Comparison of ENCODE assay signal across 8 cellular contexts in the genomic region with DNA sequence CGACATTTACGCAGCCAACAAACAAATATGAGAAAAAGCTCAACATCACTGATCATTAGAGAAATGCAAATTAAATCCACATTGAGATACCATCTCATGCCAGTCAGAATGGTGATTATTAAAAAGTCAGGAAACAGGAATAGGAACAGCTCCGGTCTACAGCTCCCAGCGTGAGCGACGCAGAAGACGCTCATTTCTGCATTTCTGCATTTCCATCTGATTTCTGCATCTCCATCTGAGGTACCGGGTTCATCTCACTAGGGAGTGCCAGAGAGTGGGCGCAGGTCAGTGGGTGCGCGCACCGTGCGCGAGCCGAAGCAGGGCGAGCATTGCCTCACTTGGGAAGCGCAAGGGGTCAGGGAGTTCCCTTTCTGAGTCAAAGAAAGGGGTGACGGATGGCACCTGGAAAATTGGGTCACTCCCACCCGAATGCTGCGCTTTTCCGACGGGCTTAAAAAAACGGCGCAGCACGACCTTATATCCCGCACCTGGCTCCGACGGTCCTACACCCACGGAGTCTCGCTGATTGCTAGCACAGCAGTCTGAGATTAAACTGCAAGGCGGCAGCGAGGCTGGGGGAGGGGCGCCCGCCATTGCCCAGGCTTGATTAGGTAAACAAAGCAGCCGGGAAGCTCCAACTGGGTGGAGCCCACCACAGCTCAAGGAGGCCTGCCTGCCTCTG. TPM values are rescaled to one million over a fixed set of nuclear protein-coding genes. Genes with fewer than 3 reads are reported as not detected.
DNase-seq lines count a peak whose midpoint lies in the region; ATAC-seq, FAIRE-seq and TF ChIP-seq lines count a peak whose summit lies in the region.
"Not testable (repeated sequence)": the region's sequence is repeated elsewhere in the genome, so short reads cannot be mapped to it uniquely, and the experiment has no call there.

No MANE protein-coding gene starts in this region.

- not testable (repeated sequence) for H2BK12ac ChIP-seq in trophoblast cell (ENCODE audit: low read length)

- peak overlapping the region; percentile 62 for H4K91ac ChIP-seq in trophoblast cell (ENCODE audit: low read depth, low read length)

- not testable (repeated sequence) for TF ChIP-seq CTCF in A549 (IDR thresholded peaks at IDR 0.05); chondrocyte (IDR thresholded peaks at IDR 0.05)

- H3K14ac ChIP-seq in trophoblast cell (ENCODE audit: low read length) = not testable (repeated sequence)

- POLR2A ChIA-PET in A549 (lab: Yijun Ruan, JAX) = not testable (repeated sequence)

- H3K4me3 ChIP-seq in A549 (peak overlapping the region; percentile 31; the same call in 1 of the 3 replicates), iPS-18c (ENCODE audit: insufficient read depth, low read depth, low read length) (peak overlapping the region; percentile 56), trophoblast cell (ENCODE audit: low read depth, low read length) (peak overlapping the region; percentile 73)

- H3K4me2 ChIP-seq in A549 = peak overlapping the region; percentile 68
- H3K4me2 ChIP-seq in trophoblast cell (ENCODE audit: low read length) = peak overlapping the region; percentile 78

- H3K4me1 ChIP-seq in A549; trophoblast cell (ENCODE audit: control insufficient read depth in 1 of 2, insufficient read depth in 2 of 2, low read length in 2 of 2): not testable (repeated sequence)

- H4K8ac ChIP-seq in trophoblast cell (ENCODE audit: low read depth, low read length) = peak overlapping the region; percentile 73

- H3K9me3 ChIP-seq in A549; iPS-18c (ENCODE audit: control insufficient read depth, insufficient read depth, low read length); trophoblast cell (ENCODE audit: insufficient read depth, low read depth, low read length): not testable (repeated sequence)

- H3K27ac Mint-ChIP-seq in activated T-helper 1 cell treated with anti-CD3 and anti-CD28 coated beads, Interleukin-12 subunit alpha, Interleukin-12 subunit beta, Interleukin-2, Interleukin-4 antibody, amounts not matched to agents 30 ng/mL and 10 ng/mL and 1 ng/mL, durations not matched to agents 14 hours and 24 hours and 36 hours; chondrocyte (ENCODE audit: unreplicated experiment): not testable (repeated sequence)

- H3K27ac ChIP-seq in A549; trophoblast cell (ENCODE audit: low read depth, low read length): not testable (repeated sequence)

- not testable (repeated sequence) for H3K36me3 Mint-ChIP-seq in activated T-helper 1 cell treated with anti-CD3 and anti-CD28 coated beads, Interleukin-12 subunit alpha, Interleukin-12 subunit beta, Interleukin-2, Interleukin-4 antibody, amounts not matched to agents 30 ng/mL and 10 ng/mL and 1 ng/mL, durations not matched to agents 14 hours and 24 hours and 36 hours (ENCODE audit: low read depth); chondrocyte (ENCODE audit: low read depth)

- not testable (repeated sequence) for H3K79me1 ChIP-seq in trophoblast cell (ENCODE audit: low read length)

- not testable (repeated sequence) for H3K27me3 ChIP-seq in trophoblast cell (ENCODE audit: insufficient read depth, low read length)

- not testable (repeated sequence) for H3K4ac ChIP-seq in trophoblast cell (ENCODE audit: low read depth, low read length)

- H3K4me1 Mint-ChIP-seq in activated T-helper 1 cell treated with anti-CD3 and anti-CD28 coated beads, Interleukin-12 subunit alpha, Interleukin-12 subunit beta, Interleukin-2, Interleukin-4 antibody, amounts not matched to agents 30 ng/mL and 10 ng/mL and 1 ng/mL, durations not matched to agents 14 hours and 24 hours and 36 hours (ENCODE audit: low read depth); chondrocyte (ENCODE audit: low read depth): not testable (repeated sequence)

- CTCF ChIA-PET in A549 (lab: Yijun Ruan, JAX) = interaction anchor here (3.4 kb wide), 1 partner anchor 10 kb away, joined by 17 read pairs; a partner anchor contains a TSS

- H3K4me3 Mint-ChIP-seq in activated T-helper 1 cell treated with anti-CD3 and anti-CD28 coated beads, Interleukin-12 subunit alpha, Interleukin-12 subunit beta, Interleukin-2, Interleukin-4 antibody, amounts not matched to agents 30 ng/mL and 10 ng/mL and 1 ng/mL, durations not matched to agents 14 hours and 24 hours and 36 hours = peak overlapping the region; percentile 80
- H3K4me3 Mint-ChIP-seq in chondrocyte (ENCODE audit: unreplicated experiment) = peak overlapping the region; percentile 69

- H3K36me3 ChIP-seq in trophoblast cell (ENCODE audit: control insufficient read depth in 1 of 2, insufficient read depth in 2 of 2, low read length in 2 of 2) = not testable (repeated sequence)

- not testable (repeated sequence) for H2AK5ac ChIP-seq in trophoblast cell (ENCODE audit: low read length)

- 54% methylated on average over 20 of the region's 35 CpGs for WGBS in A549 (ENCODE audit: missing lambda C conversion rate)
- WGBS in trophoblast cell (ENCODE audit: extremely low coverage, insufficient coverage, insufficient read length) = no CpG with 5 or more reads among the region's 35 CpGs

- not testable (repeated sequence) for TF ChIP-seq POLR2A in A549 (IDR thresholded peaks at IDR 0.05; ENCODE audit: low read length)

- ATAC-seq in A549 (peak in 1 of 2 experiments; percentile 69; a peak in 3 of 6 replicates), GM21723 (IDR thresholded peaks at IDR 0.05; ENCODE audit: unreplicated experiment) (peak; percentile 78)

- DNase-seq in A549 (ENCODE audit: low read depth in 1 of 2, low spot score in 1 of 2); activated T-helper 1 cell treated with anti-CD3 and anti-CD28 coated beads, Interleukin-12 subunit alpha, Interleukin-12 subunit beta, Interleukin-2, Interleukin-4 antibody, amounts not matched to agents 30 ng/mL and 10 ng/mL and 1 ng/mL, durations not matched to agents 14 hours and 24 hours and 36 hours (ENCODE audit: low spot score); chondrocyte (ENCODE audit: low spot score); trophoblast cell: not testable (repeated sequence)
- peak in 2 of 3 experiments; percentile 62 to 71 for DNase-seq in NCI-H1417 (lab: John Stamatoyannopoulos, UW)
- DNase-seq in SIG-M5 treated with dmso at 0.1 percent for 504 hours (lab: John Stamatoyannopoulos, UW; ENCODE audit: unreplicated experiment) = peak; percentile 15

- not testable (repeated sequence) for H4K12ac ChIP-seq in trophoblast cell (ENCODE audit: low read depth, low read length)

- H3K27me3 Mint-ChIP-seq in activated T-helper 1 cell treated with anti-CD3 and anti-CD28 coated beads, Interleukin-12 subunit alpha, Interleukin-12 subunit beta, Interleukin-2, Interleukin-4 antibody, amounts not matched to agents 30 ng/mL and 10 ng/mL and 1 ng/mL, durations not matched to agents 14 hours and 24 hours and 36 hours (ENCODE audit: insufficient read depth) = peaks cover 13% of the 10 kb centered on the region
- peaks cover 30% of the 10 kb centered on the region for H3K27me3 Mint-ChIP-seq in chondrocyte (ENCODE audit: low read depth)

- FAIRE-seq in A549 (lab: Jason Lieb, UNC) = not testable (repeated sequence)

- H2BK5ac ChIP-seq in trophoblast cell (ENCODE audit: low read depth, low read length, poor library complexity) = not testable (repeated sequence)

- not testable (repeated sequence) for TF ChIP-seq EP300 in A549 (IDR thresholded peaks at IDR 0.05)

- not testable (repeated sequence) for H3K23ac ChIP-seq in trophoblast cell (ENCODE audit: low read length)

- not testable (repeated sequence) for H3K9ac ChIP-seq in trophoblast cell (ENCODE audit: low read length)

- intact Hi-C loops in activated T-helper 1 cell treated with anti-CD3 and anti-CD28 coated beads, Interleukin-12 subunit alpha, Interleukin-12 subunit beta, Interleukin-2, Interleukin-4 antibody, amounts not matched to agents 30 ng/mL and 10 ng/mL and 1 ng/mL, durations not matched to agents 14 hours and 24 hours and 36 hours (cut with micrococcal nuclease) = loop anchor here (1.0 kb wide), 1 partner anchor 11 kb away; a partner anchor contains a TSS

- TF ChIP-seq RAD21 in A549 (conservative IDR thresholded peaks at IDR 0.05 in 1 of 2, IDR thresholded peaks at IDR 0.05 in 1 of 2) = not testable (repeated sequence)

- not testable (repeated sequence) for H3K18ac ChIP-seq in trophoblast cell (ENCODE audit: low read length)

- not testable (repeated sequence) for H2AFZ ChIP-seq in trophoblast cell (ENCODE audit: insufficient read depth, low read length, poor library complexity)

- peak overlapping the region; percentile 60 for H2BK120ac ChIP-seq in trophoblast cell (ENCODE audit: insufficient read depth, low read length, poor library complexity)

- not testable (repeated sequence) for H3K9me3 Mint-ChIP-seq in activated T-helper 1 cell treated with anti-CD3 and anti-CD28 coated beads, Interleukin-12 subunit alpha, Interleukin-12 subunit beta, Interleukin-2, Interleukin-4 antibody, amounts not matched to agents 30 ng/mL and 10 ng/mL and 1 ng/mL, durations not matched to agents 14 hours and 24 hours and 36 hours; chondrocyte (ENCODE audit: low read depth)

- H3K79me2 ChIP-seq in trophoblast cell (ENCODE audit: control insufficient read depth, insufficient read depth, low read length, poor library complexity) = not testable (repeated sequence)

RNA-seq across cellular contexts. Expression of a gene that starts 10.7 kb away (rescaled TPM):
- polyA plus RNA-seq in A549 (2011; rRNA removed) (106 and 115 TPM in 2 replicates), A549 (2017; fragmentation: RNase III; extraction: RNeasy Plus Mini Kit Qiagen cat#74134 plus additional on column Dnase treatment) (66.6 to 82.6 TPM (median 67.5 TPM) in 3 replicates)
- 31.4 and 33.8 TPM in 2 replicates for polyA plus RNA-seq in A549 (2012; cell fraction: cytosol; rRNA removed)
- 28.1 and 32.7 TPM in 2 replicates for polyA plus RNA-seq in A549 (2012; cell fraction: nucleus; rRNA removed)
- polyA minus RNA-seq in A549 (2011; rRNA and poly(A)+ RNA removed) = 59.1 and 72.5 TPM in 2 replicates
- total RNA-seq in activated T-helper 1 cell treated with anti-CD3 and anti-CD28 coated beads, Interleukin-12 subunit alpha, Interleukin-12 subunit beta, Interleukin-2, Interleukin-4 antibody, amounts not matched to agents 30 ng/mL and 10 ng/mL and 1 ng/mL, durations not matched to agents 14 hours and 24 hours and 36 hours = 133 and 143 TPM in 2 replicates
- 40.6 to 46.8 TPM (median 43.2 TPM) in 3 replicates for total RNA-seq in chondrocyte
- 50.3 and 52.4 TPM in 2 replicates for polyA plus RNA-seq in trophoblast cell (2013)
